Comparison of ENCODE assay signal across 9 cellular contexts in genomic region chr7:20797174-20798080, GRCh38. TPM values are rescaled to one million over a fixed set of nuclear protein-coding genes. Genes with fewer than 3 reads are reported as not detected.
DNase-seq lines count a peak whose midpoint lies in the region; ATAC-seq and TF ChIP-seq lines count a peak whose summit lies in the region.
"Had no signal": no experiment of that assay in that cellular context is flagged by ENCODE, and none has a peak within 500 bp of the region (broad histone marks: within the 10 kb centered on the region; RNA-seq: fewer than 3 reads in every experiment).

No MANE protein-coding gene starts in this region.

- DNase-seq in activated T-cell treated with anti-CD3 and anti-CD28 coated beads, Interleukin-2, amount 50 U/mL, for 1 hour: peak; percentile 25
- DNase-seq in activated T-cell treated with anti-CD3 and anti-CD28 coated beads for 4 hours (no peak), NCI-H187 (lab: John Stamatoyannopoulos, UW) (peak; percentile 57 to 58), stomach (no peak), pons (ENCODE audit: low spot score) (no peak)
- DNase-seq in activated T-cell treated with anti-CD3 and anti-CD28 coated beads, Interleukin-2, amount 50 U/mL, for 24 hours: peak; percentile 52

- H3K9me3 ChIP-seq in iPS-18c (ENCODE audit: control insufficient read depth, insufficient read depth, low read length) (no peaks in the 10 kb centered on the region), stomach (peaks cover 0 to 21% (median 2%) of the 10 kb centered on the region in 4 donors)

- peaks cover 45 to 97% (median 77%) of the 10 kb centered on the region in 3 donors for H3K27me3 ChIP-seq in stomach

- peaks cover 3% of the 10 kb centered on the region for H3K9me3 Mint-ChIP-seq in activated T-cell treated with anti-CD3 and anti-CD28 coated beads, Interleukin-2, amount 50 U/mL, for 24 hours

- H3K4me3 Mint-ChIP-seq in activated T-cell treated with anti-CD3 and anti-CD28 coated beads, Interleukin-2, amount 50 U/mL, for 24 hours: peak overlapping the region; percentile 78

- TF ChIP-seq EP300 in stomach (IDR thresholded peaks at IDR 0.05): no peak

- peaks cover 17% of the 10 kb centered on the region for H3K4me1 Mint-ChIP-seq in activated T-cell treated with anti-CD3 and anti-CD28 coated beads, Interleukin-2, amount 50 U/mL, for 24 hours (ENCODE audit: low read depth)

- H3K27me3 Mint-ChIP-seq in activated T-cell treated with anti-CD3 and anti-CD28 coated beads, Interleukin-2, amount 50 U/mL, for 24 hours: peaks cover 72% of the 10 kb centered on the region

- H3K4me1 ChIP-seq in stomach: peaks cover 14 to 27% (median 21%) of the 10 kb centered on the region in 4 donors

- intact Hi-C loops in stomach (cut with DNase I; ENCODE audit: low total_unique reads): loop anchor here (10.0 kb wide), 1 partner anchor 457 kb away; no protein-coding TSS in a partner anchor

- ATAC-seq in HG02763 (IDR thresholded peaks at IDR 0.05; ENCODE audit: unreplicated experiment): peak; percentile 66

- H3K36me3 Mint-ChIP-seq in activated T-cell treated with anti-CD3 and anti-CD28 coated beads, Interleukin-2, amount 50 U/mL, for 24 hours (ENCODE audit: low read depth): no peaks in the 10 kb centered on the region

- 2 to 7% (median 3%) methylated on average over 45 to 58 of the region's 58 CpGs for WGBS in stomach, 5 donors

- no peak overlapping the region for H3K27ac ChIP-seq in stomach

- H3K36me3 ChIP-seq in stomach: no peaks in the 10 kb centered on the region

- TF ChIP-seq CTCF in stomach (IDR thresholded peaks at IDR 0.05): no peak

- no peak for TF ChIP-seq POLR2A in stomach (IDR thresholded peaks at IDR 0.05)

- H3K27ac Mint-ChIP-seq in activated T-cell treated with anti-CD3 and anti-CD28 coated beads, Interleukin-2, amount 50 U/mL, for 24 hours: no peak overlapping the region

- H3K4me3 ChIP-seq in iPS-18c (ENCODE audit: insufficient read depth, low read depth, low read length) (peak overlapping the region; percentile 65), stomach (peak overlapping the region; percentile 45 to 67 (median 58))

RNA-seq across cellular contexts. Expression of gene SP8, which starts 10.7 kb away (rescaled TPM):
- not detected for total RNA-seq in stomach
- not detected for polyA plus RNA-seq in stomach
- total RNA-seq: lung microvascular endothelial cell had no signal

Comparison
In these comparisons a context has a peak if more than half of its experiments do, and no peak if none do; other contexts are left out.
1. DNase-seq: peak in activated T-cell treated with anti-CD3 and anti-CD28 coated beads, Interleukin-2, amount 50 U/mL, for 1 hour (single experiment), NCI-H187 (2 of 2) and activated T-cell treated with anti-CD3 and anti-CD28 coated beads, Interleukin-2, amount 50 U/mL, for 24 hours (single experiment); none in activated T-cell treated with anti-CD3 and anti-CD28 coated beads for 4 hours (single experiment), stomach (single experiment) and pons (single experiment).